ENCODE assay signal across 27 cellular contexts in the genomic region with DNA sequence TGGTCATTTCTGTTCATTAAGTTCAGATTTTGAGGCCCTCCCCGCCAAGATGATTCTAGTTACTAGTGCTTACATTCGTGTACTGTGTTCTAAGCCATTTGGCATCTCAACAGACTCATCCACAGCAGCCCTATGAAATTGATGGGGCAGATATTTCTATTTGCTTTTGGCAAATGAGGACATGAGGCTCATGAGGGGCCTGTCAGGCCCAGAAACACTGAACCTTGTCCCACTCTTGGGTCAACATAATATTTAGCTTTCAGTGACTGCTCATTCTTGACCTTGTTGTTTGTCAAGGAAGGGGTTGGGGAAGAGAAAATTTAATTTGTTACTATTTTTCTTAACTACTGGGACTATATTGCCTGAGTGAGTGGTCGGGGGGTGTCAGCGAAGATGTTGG.
"Had no signal": no experiment of that assay in that cellular context is flagged by ENCODE, and none has a peak within 500 bp of the region (broad histone marks: within the 10 kb centered on the region; RNA-seq: fewer than 3 reads in every experiment).

No MANE protein-coding gene starts in this region.

- H3K4me3 ChIP-seq: MG63, SJSA1 had no signal

- H3K4me3 Mint-ChIP-seq: activated CD4-positive, alpha-beta memory T cell treated with anti-CD3 and anti-CD28 coated beads for 36 hours; activated CD4-positive, alpha-beta T cell treated with anti-CD3 and anti-CD28 coated beads, Interleukin-2, amount 10 ng/mL, durations not matched to agents 7 days and 5 days; activated naive CD8-positive, alpha-beta T cell treated with anti-CD3 and anti-CD28 coated beads, Interleukin-2, amount 50 U/mL, for 24 hours; activated T-cell treated with anti-CD3 and anti-CD28 coated beads, Interleukin-2, amount 50 U/mL, for 4 hours; brain; central memory CD8-positive, alpha-beta T cell had no signal

- DNase-seq: activated CD4-positive, alpha-beta memory T cell treated with anti-CD3 and anti-CD28 coated beads for 36 hours; activated CD4-positive, alpha-beta T cell treated with anti-CD3 and anti-CD28 coated beads, Interleukin-2, amount 10 ng/mL, durations not matched to agents 7 days and 5 days; activated CD4-positive, CD25-positive, alpha-beta regulatory T cell; activated CD8-positive, alpha-beta memory T cell treated with anti-CD3 and anti-CD28 coated beads for 24 hours; activated effector memory CD4-positive, alpha-beta T cell treated with anti-CD3 and anti-CD28 coated beads, Interleukin-2, amount 50 U/mL, for 16 hours; activated naive CD4-positive, alpha-beta T cell treated with Interleukin-2 at 50 U/mL for 16 hours; activated naive CD8-positive, alpha-beta T cell treated with anti-CD3 and anti-CD28 coated beads, Interleukin-2, amount 50 U/mL, for 24 hours; activated T-cell treated with anti-CD3 and anti-CD28 coated beads, Interleukin-2, amount 50 U/mL, for 4 hours; amygdala; MG63; MV-4-11; NCI-H1092 treated with DMSO at 0.1 percent for 48 hours; NCI-H1436; NCI-H1694 treated with DMSO at 0.1 percent for 48 hours; NCI-H2029 treated with DMSO at 0.1 percent for 48 hours; NCI-H345; NCI-H510A; NCI-H526 treated with DMSO at 0.1 percent for 48 hours; NCI-H82; SHP77; T-helper 2 cell; T1000 had no signal

- H3K27ac ChIP-seq: SJSA1, VCaP had no signal

- H3K27ac Mint-ChIP-seq: activated CD4-positive, alpha-beta memory T cell treated with anti-CD3 and anti-CD28 coated beads for 36 hours; activated CD4-positive, alpha-beta T cell treated with anti-CD3 and anti-CD28 coated beads, Interleukin-2, amount 10 ng/mL, durations not matched to agents 7 days and 5 days; activated naive CD4-positive, alpha-beta T cell treated with anti-CD3 and anti-CD28 coated beads, Interleukin-2, amount 50 U/mL, for 72 hours; activated naive CD8-positive, alpha-beta T cell treated with anti-CD3 and anti-CD28 coated beads, Interleukin-2, amount 50 U/mL, for 24 hours had no signal

- H3K36me3 ChIP-seq: MG63 had no signal

- H3K4me1 Mint-ChIP-seq: activated CD4-positive, alpha-beta T cell treated with anti-CD3 and anti-CD28 coated beads, Interleukin-2, amount 10 ng/mL, durations not matched to agents 7 days and 5 days; activated naive CD8-positive, alpha-beta T cell treated with anti-CD3 and anti-CD28 coated beads, Interleukin-2, amount 50 U/mL, for 24 hours; central memory CD8-positive, alpha-beta T cell had no signal

- H3K36me3 Mint-ChIP-seq: activated CD4-positive, alpha-beta memory T cell treated with anti-CD3 and anti-CD28 coated beads for 36 hours; activated naive CD4-positive, alpha-beta T cell treated with anti-CD3 and anti-CD28 coated beads, Interleukin-2, amount 50 U/mL, for 72 hours had no signal

- H3K9me3 Mint-ChIP-seq: activated CD4-positive, alpha-beta memory T cell treated with anti-CD3 and anti-CD28 coated beads for 36 hours; activated CD4-positive, alpha-beta T cell treated with anti-CD3 and anti-CD28 coated beads, Interleukin-2, amount 10 ng/mL, durations not matched to agents 7 days and 5 days; activated naive CD4-positive, alpha-beta T cell treated with anti-CD3 and anti-CD28 coated beads, Interleukin-2, amount 50 U/mL, for 72 hours; activated naive CD8-positive, alpha-beta T cell treated with anti-CD3 and anti-CD28 coated beads, Interleukin-2, amount 50 U/mL, for 24 hours; activated T-cell treated with anti-CD3 and anti-CD28 coated beads, Interleukin-2, amount 50 U/mL, for 4 hours; brain; central memory CD8-positive, alpha-beta T cell had no signal

- H3K27me3 Mint-ChIP-seq: activated CD4-positive, alpha-beta memory T cell treated with anti-CD3 and anti-CD28 coated beads for 36 hours; activated CD4-positive, alpha-beta T cell treated with anti-CD3 and anti-CD28 coated beads, Interleukin-2, amount 10 ng/mL, durations not matched to agents 7 days and 5 days; brain had no signal

- H3K27me3 ChIP-seq: MG63, SJSA1 had no signal

- H3K9me3 ChIP-seq: MG63, SJSA1 had no signal
